ENCODE assay signal across 20 cellular contexts in the genomic region with DNA sequence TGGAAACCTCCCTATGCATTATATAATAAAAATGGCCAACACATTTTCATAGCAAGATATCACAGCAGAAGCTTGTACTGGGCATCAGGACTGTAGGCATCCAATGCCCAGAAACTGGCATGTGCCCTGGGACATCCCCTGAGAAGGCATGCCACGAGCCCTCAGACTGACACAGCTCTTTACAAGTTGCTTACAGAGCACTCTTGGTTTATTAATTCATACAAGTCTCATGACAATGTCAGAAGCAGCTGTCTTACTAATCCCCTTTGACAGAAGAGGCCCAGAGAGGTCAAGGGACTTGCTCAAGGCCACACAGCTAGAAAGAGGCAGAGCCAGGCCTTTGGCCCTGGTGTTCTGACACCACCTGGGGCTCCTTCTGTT. TPM values are rescaled to one million over a fixed set of nuclear protein-coding genes. Genes with fewer than 3 reads are reported as not detected.
DNase-seq lines count a peak whose midpoint lies in the region; ATAC-seq and TF ChIP-seq lines count a peak whose summit lies in the region.
"Had no signal": no experiment of that assay in that cellular context is flagged by ENCODE, and none has a peak within 500 bp of the region (broad histone marks: within the 10 kb centered on the region; RNA-seq: fewer than 3 reads in every experiment).

No MANE protein-coding gene starts in this region.

- H3F3A ChIP-seq in GM23248 (ENCODE audit: insufficient read depth) = peaks cover 53% of the 10 kb centered on the region

- H3K9me3 Mint-ChIP-seq in CD8-positive, alpha-beta memory T cell = no peaks in the 10 kb centered on the region
- no peaks in the 10 kb centered on the region for H3K9me3 Mint-ChIP-seq in stimulated activated naive CD8-positive, alpha-beta T cell treated with anti-CD3 and anti-CD28 coated beads, Interleukin-15, amount 100 ng/mL, for 72 hours
- H3K9me3 Mint-ChIP-seq: mesothelial cell of epicardium had no signal

- no peaks in the 10 kb centered on the region for H3K27me3 ChIP-seq in GM23248 (replicated peaks; ENCODE audit: insufficient read depth)
- H3K27me3 ChIP-seq in body of pancreas = no peaks in the 10 kb centered on the region
- H3K27me3 ChIP-seq in lower lobe of right lung (ENCODE audit: low read depth) = no peaks in the 10 kb centered on the region
- peaks cover 0 to 35% (median 0%) of the 10 kb centered on the region in 7 donors for H3K27me3 ChIP-seq in spleen (replicated peaks in 1 of 7)
- H3K27me3 ChIP-seq in CD8-positive, alpha-beta memory T cell (ENCODE audit: insufficient read depth, low read length, poor library complexity, severe bottlenecking) = no peaks in the 10 kb centered on the region
- H3K27me3 ChIP-seq: pancreas, Peyer's patch had no signal

- H3K4me3 ChIP-seq in GM23248 = no peak overlapping the region
- no peak overlapping the region for H3K4me3 ChIP-seq in body of pancreas
- H3K4me3 ChIP-seq in lower lobe of right lung = no peak overlapping the region
- no peak overlapping the region for H3K4me3 ChIP-seq in spleen
- H3K4me3 ChIP-seq in CD8-positive, alpha-beta memory T cell (ENCODE audit: low read length) = no peak overlapping the region
- H3K4me3 ChIP-seq: pancreas, Peyer's patch had no signal

- no peak overlapping the region for H3K4me3 Mint-ChIP-seq in CD8-positive, alpha-beta memory T cell
- H3K4me3 Mint-ChIP-seq in stimulated activated naive CD8-positive, alpha-beta T cell treated with anti-CD3 and anti-CD28 coated beads, Interleukin-15, amount 100 ng/mL, for 72 hours = no peak overlapping the region
- H3K4me3 Mint-ChIP-seq: activated CD8-positive, alpha-beta T cell treated with anti-CD3 and anti-CD28 coated beads, Interleukin-2, amount 10 ng/mL, durations not matched to agents 7 days and 5 days; mesothelial cell of epicardium had no signal

- DNase-seq in GM23248 (no peak), body of pancreas (peak in 1 of 4 donors; percentile 49), lower lobe of right lung (no peak), spleen (no peak)
- DNase-seq in NK-92 treated with Interleukin-12 subunit alpha and Interleukin-12 subunit beta, amount 100 ng/mL, for 24 hours (lab: John Stamatoyannopoulos, UW) = no peak
- DNase-seq in CD8-positive, alpha-beta memory T cell = no peak
- no peak for DNase-seq in stimulated activated naive CD8-positive, alpha-beta T cell treated with anti-CD3 and anti-CD28 coated beads, Interleukin-15, amount 100 ng/mL, for 72 hours
- DNase-seq: activated CD8-positive, alpha-beta T cell treated with anti-CD3 and anti-CD28 coated beads, Interleukin-2, amount 10 ng/mL, durations not matched to agents 7 days and 5 days; anterior cingulate cortex; effector memory CD4-positive, alpha-beta T cell; NCI-H1930; NCI-H524 treated with DMSO at 0.1 percent for 48 hours; Peyer's patch had no signal

- no peaks in the 10 kb centered on the region for H3K79me2 ChIP-seq in GM23248 (ENCODE audit: insufficient read depth)

- no peaks in the 10 kb centered on the region for H4K20me1 ChIP-seq in GM23248 (ENCODE audit: insufficient read depth)

- TF ChIP-seq POLR2A in body of pancreas (IDR thresholded peaks at IDR 0.05) (no peak), spleen (IDR thresholded peaks at IDR 0.05) (no peak)

- H3K4me2 ChIP-seq in GM23248 (ENCODE audit: unreplicated experiment) = peak overlapping the region; percentile 53

- intact Hi-C loops in body of pancreas (cut with DNase I) = no loop called here
- intact Hi-C loops in lower lobe of right lung (cut with DNase I) = no loop called here
- intact Hi-C loops in spleen (cut with DNase I; ENCODE audit: low total_unique reads) = no loop called here

- H2AFZ ChIP-seq in GM23248 = no peak overlapping the region

- in situ Hi-C loops in GM23248 (cut with MboI) = no loop called here

- CTCF ChIA-PET in CD8-positive, alpha-beta memory T cell (lab: Charles Lee) = no interaction called here

- no peaks in the 10 kb centered on the region for H3K4me1 Mint-ChIP-seq in CD8-positive, alpha-beta memory T cell
- no peaks in the 10 kb centered on the region for H3K4me1 Mint-ChIP-seq in stimulated activated naive CD8-positive, alpha-beta T cell treated with anti-CD3 and anti-CD28 coated beads, Interleukin-15, amount 100 ng/mL, for 72 hours

- H3K9me2 ChIP-seq in GM23248 (ENCODE audit: insufficient read depth) = no peaks in the 10 kb centered on the region

- POLR2A ChIA-PET in CD8-positive, alpha-beta memory T cell (lab: Charles Lee) = no interaction called here

- H3K4me1 ChIP-seq in GM23248 (ENCODE audit: insufficient read depth) (peaks cover 64% of the 10 kb centered on the region), body of pancreas (peaks cover 69% of the 10 kb centered on the region), lower lobe of right lung (peaks cover 96% of the 10 kb centered on the region), spleen (peaks cover 16 to 98% (median 60%) of the 10 kb centered on the region in 6 donors)
- no peaks in the 10 kb centered on the region for H3K4me1 ChIP-seq in CD8-positive, alpha-beta memory T cell (ENCODE audit: insufficient read depth, low read length)

- 77 to 84% methylated on average over 1 of the region's 1 CpG for WGBS in GM23248 (ENCODE audit: low coverage in 1 of 2, low lambda C conversion rate in 2 of 2, missing lambda C conversion rate in 2 of 2), 2 experiments
- 22 to 61% methylated on average over 1 of the region's 1 CpG for WGBS in body of pancreas, 2 donors
- 29 to 68% (median 51%) methylated on average over 1 of the region's 1 CpG for WGBS in spleen, 5 donors

- H3K27ac ChIP-seq in GM23248 = peak overlapping the region; percentile 65; the same call in 1 of the 2 replicates
- peak overlapping the region in 3 of 4 donors; percentile 53 to 86 (median 83) for H3K27ac ChIP-seq in body of pancreas
- peak overlapping the region; percentile 43 for H3K27ac ChIP-seq in lower lobe of right lung
- H3K27ac ChIP-seq in spleen = peak overlapping the region in 5 of 8 donors; percentile 42 to 88 (median 47)
- no peak overlapping the region for H3K27ac ChIP-seq in CD8-positive, alpha-beta memory T cell (ENCODE audit: low read depth, low read length)
- H3K27ac ChIP-seq: VCaP had no signal

- H3K36me3 ChIP-seq in GM23248 (ENCODE audit: low read depth) (no peaks in the 10 kb centered on the region), body of pancreas (replicated peaks in 1 of 2; ENCODE audit: insufficient read depth in 1 of 2, low read depth in 2 of 2) (no peaks in the 10 kb centered on the region), lower lobe of right lung (no peaks in the 10 kb centered on the region), spleen (no peaks in the 10 kb centered on the region)
- H3K36me3 ChIP-seq in CD8-positive, alpha-beta memory T cell (ENCODE audit: insufficient read depth, low read length) = no peaks in the 10 kb centered on the region
- H3K36me3 ChIP-seq: pancreas, Peyer's patch had no signal

- no peak for TF ChIP-seq CTCF in body of pancreas (IDR thresholded peaks at IDR 0.05)
- no peak for TF ChIP-seq CTCF in lower lobe of right lung (IDR thresholded peaks at IDR 0.05)
- no peak for TF ChIP-seq CTCF in spleen (IDR thresholded peaks at IDR 0.05 in 8 of 11, conservative IDR thresholded peaks at IDR 0.05 in 3 of 11)

- H3K36me3 Mint-ChIP-seq in CD8-positive, alpha-beta memory T cell = no peaks in the 10 kb centered on the region
- H3K36me3 Mint-ChIP-seq: mesothelial cell of epicardium had no signal

- no peaks in the 10 kb centered on the region for H3K9me3 ChIP-seq in GM23248 (ENCODE audit: low read depth)
- no peaks in the 10 kb centered on the region for H3K9me3 ChIP-seq in body of pancreas
- no peaks in the 10 kb centered on the region for H3K9me3 ChIP-seq in lower lobe of right lung
- H3K9me3 ChIP-seq in spleen = no peaks in the 10 kb centered on the region
- H3K9me3 ChIP-seq in CD8-positive, alpha-beta memory T cell (ENCODE audit: low read length) = no peaks in the 10 kb centered on the region
- H3K9me3 ChIP-seq: pancreas, Peyer's patch had no signal

- no peak overlapping the region for H3K27ac Mint-ChIP-seq in CD8-positive, alpha-beta memory T cell
- H3K27ac Mint-ChIP-seq in stimulated activated naive CD8-positive, alpha-beta T cell treated with anti-CD3 and anti-CD28 coated beads, Interleukin-15, amount 100 ng/mL, for 72 hours = no peak overlapping the region
- H3K27ac Mint-ChIP-seq: activated CD8-positive, alpha-beta T cell treated with anti-CD3 and anti-CD28 coated beads, Interleukin-2, amount 10 ng/mL, durations not matched to agents 7 days and 5 days had no signal

- H3K27me3 Mint-ChIP-seq in CD8-positive, alpha-beta memory T cell = peaks cover 9 to 36% of the 10 kb centered on the region in 2 donors
- peaks cover 21% of the 10 kb centered on the region for H3K27me3 Mint-ChIP-seq in stimulated activated naive CD8-positive, alpha-beta T cell treated with anti-CD3 and anti-CD28 coated beads, Interleukin-15, amount 100 ng/mL, for 72 hours

- no peak overlapping the region for H3K9ac ChIP-seq in GM23248

- ATAC-seq in body of pancreas = no peak
- ATAC-seq in lower lobe of right lung = no peak
- ATAC-seq in GM21786 (IDR thresholded peaks at IDR 0.05; ENCODE audit: unreplicated experiment) = no peak
- no peak for ATAC-seq in stimulated activated naive CD8-positive, alpha-beta T cell treated with anti-CD3 and anti-CD28 coated beads, Interleukin-15, amount 100 ng/mL, for 72 hours
- ATAC-seq: activated CD8-positive, alpha-beta T cell treated with anti-CD3 and anti-CD28 coated beads, Interleukin-2, amount 10 ng/mL, durations not matched to agents 7 days and 5 days had no signal

RNA-seq across cellular contexts. Expression of gene CCL2, which starts 5.6 kb away (rescaled TPM):
- total RNA-seq in GM23248 (2014; rRNA removed; shearing (Covaris generic)) = 28.3 and 33.1 TPM in 2 replicates
- polyA plus RNA-seq in GM23248 (2016; fragmentation: Nextera tagmentation; extraction: Ambion mirVana) = 111 and 115 TPM in 2 replicates
- 10 to 100 TPM; 34.0 to 49.8 TPM for total RNA-seq in body of pancreas
- total RNA-seq in lower lobe of right lung = 34.1 TPM
- total RNA-seq in spleen = 10 to 100 TPM in 3 of 7 donors, 1 to 10 TPM in 4; 4.6 to 70.7 (median 6.1) TPM
- 10 to 100 TPM; 10.8 to 36.5 (median 21.6) TPM for polyA plus RNA-seq in spleen
- total RNA-seq in CD8-positive, alpha-beta memory T cell = 1 to 10 TPM; 5.5 to 6.6 TPM
- not detected for polyA plus RNA-seq in CD8-positive, alpha-beta memory T cell
- total RNA-seq: activated CD8-positive, alpha-beta T cell treated with anti-CD3 and anti-CD28 coated beads, Interleukin-2, amount 10 ng/mL, durations not matched to agents 7 days and 5 days had no signal

RNA-seq across cellular contexts. Expression of gene CCL7, which starts 20.5 kb away (rescaled TPM):
- 4.9 and 7.3 TPM in 2 replicates for total RNA-seq in GM23248 (2014; rRNA removed; shearing (Covaris generic))
- polyA plus RNA-seq in GM23248 (2016; fragmentation: Nextera tagmentation; extraction: Ambion mirVana) (2.4 and 2.7 TPM in 2 replicates), spleen (not detected)
- total RNA-seq in body of pancreas (not detected), lower lobe of right lung (not detected), spleen (not detected)
- total RNA-seq in CD8-positive, alpha-beta memory T cell = not detected
- not detected for polyA plus RNA-seq in CD8-positive, alpha-beta memory T cell
- total RNA-seq: activated CD8-positive, alpha-beta T cell treated with anti-CD3 and anti-CD28 coated beads, Interleukin-2, amount 10 ng/mL, durations not matched to agents 7 days and 5 days; HT1080; mesothelial cell of epicardium; pancreas; Peyer's patch; ureter had no signal
- polyA plus RNA-seq: pancreas had no signal

RNA-seq across cellular contexts. Expression of gene CCL11, which starts 36.1 kb away (rescaled TPM):
- not detected in 2 replicates for total RNA-seq in GM23248 (2014; rRNA removed; shearing (Covaris generic))
- not detected in 2 replicates for polyA plus RNA-seq in GM23248 (2016; fragmentation: Nextera tagmentation; extraction: Ambion mirVana)
- not detected for total RNA-seq in body of pancreas
- total RNA-seq in lower lobe of right lung = 1.1 TPM
- 1 to 10 TPM in 1 of 7 donors, under 1 TPM in 1, not detected in 5; 0.60 to 1.9 TPM for total RNA-seq in spleen
- under 1 TPM; 0.26 to 0.76 (median 0.29) TPM for polyA plus RNA-seq in spleen
- not detected for total RNA-seq in CD8-positive, alpha-beta memory T cell
- polyA plus RNA-seq in CD8-positive, alpha-beta memory T cell = not detected
- total RNA-seq: activated CD8-positive, alpha-beta T cell treated with anti-CD3 and anti-CD28 coated beads, Interleukin-2, amount 10 ng/mL, durations not matched to agents 7 days and 5 days; fibroblast of villous mesenchyme; HT1080; mesothelial cell of epicardium; ureter had no signal
